In the genomic region with DNA sequence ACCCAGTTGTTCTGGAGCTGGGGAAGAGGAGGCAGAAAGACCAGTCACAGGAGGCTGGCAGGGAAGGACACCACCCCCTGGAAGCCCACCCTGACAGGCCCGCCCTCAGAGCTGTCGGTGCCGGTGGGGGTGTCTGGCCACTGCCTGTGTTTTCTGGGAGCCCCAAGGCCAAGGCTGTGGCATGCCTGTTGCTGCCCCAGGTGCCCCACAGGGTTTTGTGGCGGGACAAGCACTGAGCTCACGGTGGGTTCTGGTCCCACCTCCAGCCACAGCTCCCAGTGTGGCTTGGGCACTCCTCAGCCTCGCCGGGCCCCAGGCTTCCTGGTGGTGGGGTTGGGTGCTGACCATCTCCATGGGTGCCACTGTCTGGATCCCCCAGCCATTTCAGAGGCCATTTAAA, we compare ENCODE assay signal across 19 cellular contexts.
"Had no signal": no experiment of that assay in that cellular context is flagged by ENCODE, and none has a peak within 500 bp of the region (broad histone marks: within the 10 kb centered on the region; RNA-seq: fewer than 3 reads in every experiment).

No MANE protein-coding gene starts in this region.

- H3K36me3 Mint-ChIP-seq: activated CD8-positive, alpha-beta memory T cell treated with anti-CD3 and anti-CD28 coated beads, Interleukin-2, amount 10 ng/mL, durations not matched to agents 7 days and 5 days; activated naive CD4-positive, alpha-beta T cell treated with anti-CD3 and anti-CD28 coated beads, Interleukin-2, amount 50 U/mL, for 24 hours had no signal

- H3K27ac Mint-ChIP-seq: activated CD8-positive, alpha-beta memory T cell treated with anti-CD3 and anti-CD28 coated beads, Interleukin-2, amount 10 ng/mL, durations not matched to agents 7 days and 5 days; activated naive CD4-positive, alpha-beta T cell treated with anti-CD3 and anti-CD28 coated beads, Interleukin-2, amount 50 U/mL, for 24 hours; activated T-cell treated with anti-CD3 and anti-CD28 coated beads, Interleukin-2, amount 50 U/mL, for 24 hours; activated T-helper 1 cell treated with anti-CD3 and anti-CD28 coated beads, Interleukin-12 subunit alpha, Interleukin-12 subunit beta, Interleukin-2, Interleukin-4 antibody, amounts not matched to agents 30 ng/mL and 10 ng/mL and 1 ng/mL, durations not matched to agents 14 hours and 24 hours and 36 hours; T-helper 1 cell treated with Interleukin-12 subunit alpha and Interleukin-12 subunit beta and Interleukin-4 antibody, amounts not matched to agents 30 μg/mL and 1 μg/mL, for 36 hours had no signal

- H3K9me3 ChIP-seq: Peyer's patch had no signal

- H3K4me1 Mint-ChIP-seq: activated CD8-positive, alpha-beta memory T cell treated with anti-CD3 and anti-CD28 coated beads, Interleukin-2, amount 10 ng/mL, durations not matched to agents 7 days and 5 days; activated naive CD4-positive, alpha-beta T cell treated with anti-CD3 and anti-CD28 coated beads, Interleukin-2, amount 50 U/mL, for 24 hours; central memory CD8-positive, alpha-beta T cell had no signal

- H3K27me3 Mint-ChIP-seq: activated CD8-positive, alpha-beta memory T cell treated with anti-CD3 and anti-CD28 coated beads, Interleukin-2, amount 10 ng/mL, durations not matched to agents 7 days and 5 days; activated naive CD4-positive, alpha-beta T cell treated with anti-CD3 and anti-CD28 coated beads, Interleukin-2, amount 50 U/mL, for 24 hours; activated T-cell treated with anti-CD3 and anti-CD28 coated beads, Interleukin-2, amount 50 U/mL, for 24 hours; central memory CD8-positive, alpha-beta T cell had no signal

- H3K9me3 Mint-ChIP-seq: activated naive CD4-positive, alpha-beta T cell treated with anti-CD3 and anti-CD28 coated beads, Interleukin-2, amount 50 U/mL, for 24 hours; activated T-cell treated with anti-CD3 and anti-CD28 coated beads, Interleukin-2, amount 50 U/mL, for 24 hours; activated T-helper 1 cell treated with anti-CD3 and anti-CD28 coated beads, Interleukin-12 subunit alpha, Interleukin-12 subunit beta, Interleukin-2, Interleukin-4 antibody, amounts not matched to agents 30 ng/mL and 10 ng/mL and 1 ng/mL, durations not matched to agents 14 hours and 24 hours and 36 hours; central memory CD8-positive, alpha-beta T cell; T-helper 1 cell treated with Interleukin-12 subunit alpha and Interleukin-12 subunit beta and Interleukin-4 antibody, amounts not matched to agents 30 μg/mL and 1 μg/mL, for 36 hours had no signal

- H3K4me3 Mint-ChIP-seq: activated CD8-positive, alpha-beta memory T cell treated with anti-CD3 and anti-CD28 coated beads, Interleukin-2, amount 10 ng/mL, durations not matched to agents 7 days and 5 days; activated naive CD4-positive, alpha-beta T cell treated with anti-CD3 and anti-CD28 coated beads, Interleukin-2, amount 50 U/mL, for 24 hours; activated T-cell treated with anti-CD3 and anti-CD28 coated beads, Interleukin-2, amount 50 U/mL, for 24 hours; activated T-helper 1 cell treated with anti-CD3 and anti-CD28 coated beads, Interleukin-12 subunit alpha, Interleukin-12 subunit beta, Interleukin-2, Interleukin-4 antibody, amounts not matched to agents 30 ng/mL and 10 ng/mL and 1 ng/mL, durations not matched to agents 14 hours and 24 hours and 36 hours; central memory CD8-positive, alpha-beta T cell; T-helper 1 cell treated with Interleukin-12 subunit alpha and Interleukin-12 subunit beta and Interleukin-4 antibody, amounts not matched to agents 30 μg/mL and 1 μg/mL, for 36 hours had no signal

- DNase-seq: activated CD4-positive, alpha-beta T cell treated with anti-CD3 and anti-CD28 coated beads for 4 hours; activated CD4-positive, alpha-beta T cell treated with anti-CD3 and anti-CD28 coated beads, Interleukin-2, amount 50 U/mL, for 4 hours; activated CD8-positive, alpha-beta memory T cell treated with anti-CD3 and anti-CD28 coated beads, Interleukin-2, amount 10 ng/mL, durations not matched to agents 7 days and 5 days; activated effector memory CD4-positive, alpha-beta T cell treated with Interleukin-2 at 50 U/mL for 16 hours; activated naive CD4-positive, alpha-beta T cell; activated T-cell treated with anti-CD3 and anti-CD28 coated beads, Interleukin-2, amount 50 U/mL, for 24 hours; aorta; Kasumi-1; NCI-H1048; NCI-H187 treated with DMSO at 0.1 percent for 48 hours; NCI-H446; NCI-H524 treated with DMSO at 0.1 percent for 48 hours; NCI-H774; Peyer's patch had no signal

- H3K27me3 ChIP-seq: Peyer's patch had no signal

- H3K4me3 ChIP-seq: K562, Peyer's patch had no signal

- ATAC-seq: activated CD8-positive, alpha-beta memory T cell treated with anti-CD3 and anti-CD28 coated beads, Interleukin-2, amount 10 ng/mL, durations not matched to agents 7 days and 5 days; K562 had no signal
